In genomic region chr9:41110913-41111312, GRCh38 we compare ENCODE assay signal across 11 cellular contexts. TPM values are rescaled to one million over a fixed set of nuclear protein-coding genes. Genes with fewer than 3 reads are reported as not detected.
DNase-seq lines count a peak whose midpoint lies in the region; FAIRE-seq and TF ChIP-seq lines count a peak whose summit lies in the region.
"Not testable (repeated sequence)": the region's sequence is repeated elsewhere in the genome, so short reads cannot be mapped to it uniquely, and the experiment has no call there.
"Had no signal": no experiment of that assay in that cellular context is flagged by ENCODE, and none has a peak within 500 bp of the region (broad histone marks: within the 10 kb centered on the region; RNA-seq: fewer than 3 reads in every experiment).

No MANE protein-coding gene starts in this region.

- H3K27me3 ChIP-seq in A673 (replicated peaks; ENCODE audit: insufficient read depth, low read depth, low read length, poor library complexity); H1 (replicated peaks in 1 of 4; ENCODE audit: control insufficient read depth in 3 of 4, extremely low read depth in 1 of 4, insufficient read depth in 3 of 4, low read length in 3 of 4): not testable (repeated sequence)

- FAIRE-seq in H1 (lab: Jason Lieb, UNC): not testable (repeated sequence)

- BruUV-seq in A673 (replicated peaks; lab: Mats Ljungman, UMichigan): not testable (repeated sequence)

- POLR2A ChIA-PET in A673 (lab: Charles Lee; ENCODE audit: low non-redundant PET); H1 (lab: Charles Lee; ENCODE audit: partially characterized antibody): not testable (repeated sequence)

- not testable (repeated sequence) for H3K9me3 ChIP-seq in A673 (ENCODE audit: low read depth, low read length, poor library complexity, severe bottlenecking); H1 (ENCODE audit: insufficient read depth in 2 of 2, low read depth in 1 of 2, low read length in 1 of 2)

- not testable (repeated sequence) for H4K20me1 ChIP-seq in H1 (replicated peaks in 1 of 2; ENCODE audit: control insufficient read depth in 1 of 2, insufficient read depth in 2 of 2, low read length in 2 of 2)

- H3K23me2 ChIP-seq in H1 (ENCODE audit: low read depth, low read length): not testable (repeated sequence)

- not testable (repeated sequence) for TF ChIP-seq POLR2A in H1 (IDR thresholded peaks at IDR 0.05; ENCODE audit: control extremely low read depth in 1 of 2, low read depth in 2 of 2, low read length in 2 of 2)

- CTCF ChIA-PET in A673 (lab: Charles Lee); H1 (lab: Charles Lee; ENCODE audit: partially characterized antibody): not testable (repeated sequence)

- H2BK5ac ChIP-seq in H1 (ENCODE audit: low read depth, low read length): not testable (repeated sequence)

- not testable (repeated sequence) for TF ChIP-seq EP300 in H1 (IDR thresholded peaks at IDR 0.05; ENCODE audit: borderline replicate concordance in 1 of 2, low read depth in 2 of 2, low read length in 2 of 2)

- not testable (repeated sequence) for H2BK120ac ChIP-seq in H1 (replicated peaks; ENCODE audit: low read depth, low read length)

- not testable (repeated sequence) for H3K4me1 ChIP-seq in A673 (ENCODE audit: insufficient read depth, low read length, poor library complexity, severe bottlenecking); H1 (replicated peaks in 1 of 4; ENCODE audit: control insufficient read depth in 3 of 4, insufficient read depth in 4 of 4, low read length in 3 of 4)

- H4K5ac ChIP-seq in H1 (ENCODE audit: insufficient read length, low read depth, low read length): not testable (repeated sequence)

- not testable (repeated sequence) for H2BK20ac ChIP-seq in H1 (ENCODE audit: low read length)

- H3K9ac ChIP-seq in H1 (replicated peaks in 1 of 4; ENCODE audit: extremely low read depth in 1 of 4, low read depth in 3 of 4, low read length in 3 of 4): not testable (repeated sequence)

- not testable (repeated sequence) for H2BK12ac ChIP-seq in H1 (ENCODE audit: low read depth, low read length)

- not testable (repeated sequence) for H3K4ac ChIP-seq in H1 (replicated peaks; ENCODE audit: insufficient read length, low read depth, low read length)

- H4K8ac ChIP-seq in H1 (ENCODE audit: extremely low read depth, insufficient read depth, low read length): not testable (repeated sequence)

- not testable (repeated sequence) for H3K18ac ChIP-seq in H1 (ENCODE audit: extremely low read depth, low read length)

- TF ChIP-seq RAD21 in H1 (IDR thresholded peaks at IDR 0.05 in 1 of 2, conservative IDR thresholded peaks at IDR 0.05 in 1 of 2; ENCODE audit: low read depth in 2 of 2, low read length in 2 of 2): peak; percentile 34 to 41; a peak in 3 of 4 replicates

- H2AFZ ChIP-seq in H1 (ENCODE audit: low read length): not testable (repeated sequence)

- in situ Hi-C loops in KBM-7 (cut with MboI; ENCODE audit: low pct_unique_long_range_greater_than_20kb, low sequenced_read_pairs): not testable (repeated sequence)

- not testable (repeated sequence) for H3K14ac ChIP-seq in H1 (ENCODE audit: insufficient read length)

- DNase-seq in A673 (ENCODE audit: low spot score) (peak; percentile 3), GM12865 (ENCODE audit: low read depth) (peak; percentile 1), KBM-7 (peak; percentile 28), RPMI8226 (peak; percentile 23), left kidney (ENCODE audit: low read depth, low spot score) (peak; percentile 4)
- peak; percentile 58 for DNase-seq in activated CD8-positive, alpha-beta memory T cell treated with anti-CD3 and anti-CD28 coated beads, Interleukin-2, amount 50 U/mL, for 48 hours
- not testable (repeated sequence) for DNase-seq in H1 (ENCODE audit: low read depth in 1 of 2, low spot score in 2 of 2)
- peak; percentile 15 to 17 for DNase-seq in stimulated activated CD4-positive, alpha-beta T cell treated with anti-CD3 and anti-CD28 coated beads, Interleukin-2, amount 100 ng/mL, for 24 hours

- H3K56ac ChIP-seq in H1 (replicated peaks; ENCODE audit: insufficient read length, low read depth, low read length): not testable (repeated sequence)

- WGBS in H1 (ENCODE audit: extremely low coverage in 1 of 2, insufficient coverage in 1 of 2, insufficient read length in 1 of 2, insufficient replicate concordance in 2 of 2, low coverage in 1 of 2, low lambda C conversion rate in 2 of 2, missing lambda C conversion rate in 1 of 2), 2 experiments: 52% methylated on average over 7 of the region's 10 CpGs; no CpG with 5 or more reads in 1 of the 2 experiments

- H3K79me1 ChIP-seq in H1 (ENCODE audit: low read depth, low read length): not testable (repeated sequence)

- H3K27ac ChIP-seq in A673 (ENCODE audit: low read depth, low read length, poor library complexity, severe bottlenecking); H1 (ENCODE audit: low read depth, low read length): not testable (repeated sequence)

- not testable (repeated sequence) for H2AK5ac ChIP-seq in H1 (ENCODE audit: low read depth, low read length)

- not testable (repeated sequence) for TF ChIP-seq CTCF in A673 (conservative IDR thresholded peaks at IDR 0.05; ENCODE audit: low read depth, low read length); GM12865 (IDR thresholded peaks at IDR 0.05; ENCODE audit: insufficient read depth, low read depth, low read length, missing control alignments)
- peak in 2 of 3 experiments; percentile 23 to 39; a peak in 2 of 4 replicates for TF ChIP-seq CTCF in H1 (IDR thresholded peaks at IDR 0.05; ENCODE audit: control extremely low read depth in 1 of 3, insufficient read depth in 1 of 3, low read depth in 1 of 3, low read length in 3 of 3)

- not testable (repeated sequence) for H3K4me2 ChIP-seq in H1 (ENCODE audit: insufficient read depth in 1 of 2, low read depth in 2 of 2, low read length in 2 of 2)

- H4K91ac ChIP-seq in H1 (replicated peaks; ENCODE audit: insufficient read length, low read length): not testable (repeated sequence)

- H3K79me2 ChIP-seq in H1 (ENCODE audit: control insufficient read depth in 1 of 2, insufficient read depth in 2 of 2, low read length in 2 of 2): not testable (repeated sequence)

- H3K36me3 ChIP-seq in A673 (ENCODE audit: insufficient read depth, low read length, poor library complexity, severe bottlenecking); H1 (ENCODE audit: control insufficient read depth in 2 of 4, insufficient read depth in 4 of 4, low read length in 3 of 4): not testable (repeated sequence)

- H2BK15ac ChIP-seq in H1 (ENCODE audit: low read length): not testable (repeated sequence)

- H3K4me3 ChIP-seq in A673 (ENCODE audit: low read depth, low read length, poor library complexity, severe bottlenecking); GM12865 (ENCODE audit: low read depth, low read length); H1 (ENCODE audit: extremely low read depth in 1 of 4, insufficient read depth in 2 of 4, low read depth in 3 of 4, low read length in 4 of 4): not testable (repeated sequence)

- not testable (repeated sequence) for H3K23ac ChIP-seq in H1 (ENCODE audit: insufficient read length)

- intact Hi-C loops in A673 (cut with micrococcal nuclease; ENCODE audit: unreplicated experiment): not testable (repeated sequence)

RNA-seq across cellular contexts. Expression of gene FOXD4L6, which starts 17.6 kb away (rescaled TPM):
- not detected in 2 replicates for total RNA-seq in A673 (2021)
- total RNA-seq in H1 (2021; fragmentation: NEBNext Ultra II Directional; extraction: Animal tissue kit (Norgen Biotek cat#: 25700)): 0.13 TPM in 1 of 2 replicates, not detected in the other
- not detected in 2 replicates for polyA plus RNA-seq in H1 (2011; rRNA removed)
- polyA plus RNA-seq in H1 (2011; cell fraction: cytosol; rRNA removed): not detected
- not detected for polyA plus RNA-seq in H1 (2011; cell fraction: nucleus; rRNA removed)
- polyA plus RNA-seq in H1 (2012, experiment 1 of 2): not detected in 4 replicates
- polyA plus RNA-seq in H1 (2012, experiment 2 of 2): not detected
- not detected for polyA plus RNA-seq in H1 (2013, experiment 1 of 2)
- polyA plus RNA-seq in H1 (2013, experiment 2 of 2): not detected
- not detected in 2 replicates for polyA minus RNA-seq in H1 (2011; rRNA and poly(A)+ RNA removed)
- polyA minus RNA-seq in H1 (2011; cell fraction: cytosol; rRNA and poly(A)+ RNA removed): not detected
- not detected for polyA minus RNA-seq in H1 (2011; cell fraction: nucleus; rRNA and poly(A)+ RNA removed)
- total RNA-seq: Caco-2; CD4-positive, alpha-beta T cell had no signal
- polyA plus RNA-seq: AG04450 had no signal
